Comparison of ENCODE assay signal across 20 cellular contexts in the genomic region with DNA sequence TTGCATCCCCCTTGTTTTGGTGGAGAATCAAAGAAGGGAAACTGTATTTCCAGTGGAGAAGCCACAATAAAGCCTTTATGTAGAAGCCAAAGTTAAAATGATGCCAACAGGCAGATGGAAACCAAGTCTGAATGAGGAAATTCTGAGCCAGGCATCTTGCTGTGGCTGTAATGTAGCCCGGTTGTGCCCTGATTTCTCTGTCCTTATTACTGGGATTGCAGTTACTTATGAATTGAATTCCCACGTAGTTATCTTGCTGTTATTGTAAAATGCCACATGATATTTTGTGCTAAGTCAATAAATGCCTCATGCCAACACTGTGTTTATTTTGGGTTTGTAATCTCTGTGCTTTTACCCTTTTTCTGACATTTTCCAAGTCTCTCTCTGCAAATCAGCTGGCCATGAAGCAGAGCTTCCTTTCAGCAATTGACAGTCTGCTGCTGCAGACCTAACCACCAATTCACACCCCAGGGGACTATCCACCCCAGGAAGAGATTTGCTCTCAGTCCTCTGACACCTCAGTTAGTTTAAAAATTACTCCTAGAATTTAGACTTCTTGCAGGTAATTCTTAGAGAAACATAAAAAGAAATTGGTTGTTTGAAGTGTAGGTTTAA.
DNase-seq lines count a peak whose midpoint lies in the region; ATAC-seq lines count a peak whose summit lies in the region.
"Had no signal": no experiment of that assay in that cellular context is flagged by ENCODE, and none has a peak within 500 bp of the region (broad histone marks: within the 10 kb centered on the region; RNA-seq: fewer than 3 reads in every experiment).

No MANE protein-coding gene starts in this region.

- peak; percentile 50 for ATAC-seq in GM18867 (IDR thresholded peaks at IDR 0.05; ENCODE audit: unreplicated experiment)
- ATAC-seq in HG02885 (IDR thresholded peaks at IDR 0.05; ENCODE audit: poor library complexity, unreplicated experiment): peak; percentile 59
- ATAC-seq in HG03457 (IDR thresholded peaks at IDR 0.05; ENCODE audit: unreplicated experiment): no peak
- ATAC-seq: HCT116, T-helper 17 cell had no signal

- DNase-seq in brain pericyte (ENCODE audit: low read depth, low spot score): peak; percentile 3
- peak; percentile 62 for DNase-seq in midbrain (lab: John Stamatoyannopoulos, UW)
- no peak for DNase-seq in stimulated activated CD4-positive, alpha-beta T cell treated with anti-CD3 and anti-CD28 coated beads, Interleukin-2, amount 100 ng/mL, for 48 hours
- DNase-seq in stimulated activated CD4-positive, alpha-beta T cell treated with anti-CD3 and anti-CD28 coated beads, Interleukin-1b, Interleukin-23, amount 100 ng/mL, for 48 hours: no peak
- no peak for DNase-seq in activated effector memory CD4-positive, alpha-beta T cell treated with Interleukin-2 at 50 U/mL for 16 hours
- DNase-seq: activated CD4-positive, alpha-beta T cell treated with anti-CD3 and anti-CD28 coated beads for 48 hours; activated naive CD8-positive, alpha-beta T cell treated with anti-CD3 and anti-CD28 coated beads, Interleukin-2, amount 10 ng/mL, durations not matched to agents 7 days and 5 days; cerebellar nuclear complex; foreskin fibroblast; KG1; mesenchymal stem cell; NCI-H187; NCI-H82; small intestine; stimulated activated naive CD4-positive, alpha-beta T cell treated with Interleukin-2 at 50 U/mL for 16 hours; T-helper 17 cell had no signal

Comparison
In these comparisons a context has a peak if more than half of its experiments do, and no peak if none do; other contexts are left out.
1. DNase-seq: peak in brain pericyte (single experiment) and midbrain (single experiment); none in stimulated activated CD4-positive, alpha-beta T cell treated with anti-CD3 and anti-CD28 coated beads, Interleukin-2, amount 100 ng/mL, for 48 hours (0 of 2), stimulated activated CD4-positive, alpha-beta T cell treated with anti-CD3 and anti-CD28 coated beads, Interleukin-1b, Interleukin-23, amount 100 ng/mL, for 48 hours (single experiment) and activated effector memory CD4-positive, alpha-beta T cell treated with Interleukin-2 at 50 U/mL for 16 hours (single experiment).